35 cellular contexts compared by ENCODE assay signal in the genomic region with DNA sequence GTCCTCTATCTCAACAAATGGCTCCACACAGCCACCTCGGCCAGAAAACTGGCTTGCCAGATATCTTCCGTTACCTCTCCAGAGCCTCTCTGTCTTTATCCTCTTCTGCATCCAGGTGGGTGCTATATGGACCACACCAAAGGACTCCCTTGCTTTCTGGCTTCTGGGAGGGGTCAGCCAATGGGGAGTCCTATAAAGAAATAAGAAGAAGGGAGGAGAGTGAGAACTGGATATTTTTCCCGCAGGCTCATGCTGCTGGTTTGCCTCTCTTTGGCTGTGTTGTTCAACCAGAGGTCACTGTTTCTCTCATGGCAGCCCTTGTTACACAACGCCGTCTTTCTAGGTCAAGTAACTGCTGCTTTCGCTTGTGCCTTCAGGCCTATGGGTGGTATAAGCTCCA.
DNase-seq lines count a peak whose midpoint lies in the region; ATAC-seq and TF ChIP-seq lines count a peak whose summit lies in the region.
"Had no signal": no experiment of that assay in that cellular context is flagged by ENCODE, and none has a peak within 500 bp of the region (broad histone marks: within the 10 kb centered on the region; RNA-seq: fewer than 3 reads in every experiment).

No MANE protein-coding gene starts in this region.

- no peak for TF ChIP-seq CTCF in left ventricle myocardium inferior (IDR thresholded peaks at IDR 0.05; ENCODE audit: borderline replicate concordance)
- TF ChIP-seq CTCF in IMR-90 (conservative IDR thresholded peaks at IDR 0.05; ENCODE audit: low read depth, low read length), result no peak
- no peak for TF ChIP-seq CTCF in esophagus muscularis mucosa (IDR thresholded peaks at IDR 0.05)

- peak overlapping the region; percentile 25 for H3K27ac Mint-ChIP-seq in activated T-helper 17 cell treated with anti-CD3 and anti-CD28 coated beads, Interleukin-2, amount 50 U/mL, for 72 hours
- H3K27ac Mint-ChIP-seq in natural killer cell treated with Interleukin-12 subunit alpha and Interleukin-12 subunit beta and Interleukin-15 and Interleukin-18, amount 100 ng/mL, for 72 hours, result no peak overlapping the region
- H3K27ac Mint-ChIP-seq: B cell; CD14-positive monocyte; CD4-positive, alpha-beta memory T cell; CD4-positive, alpha-beta T cell; CD4-positive, CD25-positive, alpha-beta regulatory T cell; CD8-positive, alpha-beta T cell had no signal

- H3K27me3 ChIP-seq in left ventricle myocardium inferior (ENCODE audit: low read depth) (no peaks in the 10 kb centered on the region), IMR-90 (ENCODE audit: control insufficient read depth, insufficient read depth, low read length) (no peaks in the 10 kb centered on the region), esophagus muscularis mucosa (no peaks in the 10 kb centered on the region)
- H3K27me3 ChIP-seq: BE2C; BLaER1; BLaER1 treated with 17β-estradiol and CSF1 and Interleukin-3, amounts not matched to agents 10 nM and 100 nM had no signal

- TF ChIP-seq EP300 in esophagus muscularis mucosa (IDR thresholded peaks at IDR 0.05), result no peak

- peaks cover 20% of the 10 kb centered on the region for H3K4me1 ChIP-seq in left ventricle myocardium inferior
- H3K4me1 ChIP-seq in IMR-90 (ENCODE audit: control insufficient read depth, insufficient read depth, low read length), result peaks cover 2% of the 10 kb centered on the region
- H3K4me1 ChIP-seq in esophagus muscularis mucosa, result peaks cover 0 to 4% (median 0%) of the 10 kb centered on the region in 4 donors
- H3K4me1 ChIP-seq: BE2C, BLaER1 had no signal

- peaks cover 5% of the 10 kb centered on the region for H3K4me1 Mint-ChIP-seq in activated T-helper 17 cell treated with anti-CD3 and anti-CD28 coated beads, Interleukin-2, amount 50 U/mL, for 72 hours
- H3K4me1 Mint-ChIP-seq in natural killer cell treated with Interleukin-12 subunit alpha and Interleukin-12 subunit beta and Interleukin-15 and Interleukin-18, amount 100 ng/mL, for 72 hours (ENCODE audit: low read depth in 2 of 2), result peaks cover 12 to 18% of the 10 kb centered on the region in 2 donors
- H3K4me1 Mint-ChIP-seq: B cell; CD4-positive, alpha-beta memory T cell; CD8-positive, alpha-beta memory T cell had no signal

- no peak overlapping the region for H3K4me3 Mint-ChIP-seq in activated T-helper 17 cell treated with anti-CD3 and anti-CD28 coated beads, Interleukin-2, amount 50 U/mL, for 72 hours
- no peak overlapping the region for H3K4me3 Mint-ChIP-seq in natural killer cell treated with Interleukin-12 subunit alpha and Interleukin-12 subunit beta and Interleukin-15 and Interleukin-18, amount 100 ng/mL, for 72 hours
- H3K4me3 Mint-ChIP-seq: B cell; CD14-positive monocyte; CD4-positive, alpha-beta memory T cell; CD4-positive, alpha-beta T cell; CD4-positive, CD25-positive, alpha-beta regulatory T cell; CD8-positive, alpha-beta memory T cell; CD8-positive, alpha-beta T cell had no signal

- H3K4me3 ChIP-seq in left ventricle myocardium inferior (no peak overlapping the region), IMR-90 (ENCODE audit: insufficient read depth, low read depth, low read length) (no peak overlapping the region), esophagus muscularis mucosa (no peak overlapping the region)
- H3K4me3 ChIP-seq: A549; BLaER1; BLaER1 treated with 17β-estradiol and CSF1 and Interleukin-3, amounts not matched to agents 10 nM and 100 nM had no signal

- no peaks in the 10 kb centered on the region for H3K9me1 ChIP-seq in IMR-90 (ENCODE audit: insufficient read depth, low read length)

- H3K79me1 ChIP-seq in IMR-90 (ENCODE audit: low read depth in 1 of 2, low read length in 2 of 2), result no peaks in the 10 kb centered on the region

- no peak overlapping the region for H3K9ac ChIP-seq in IMR-90 (ENCODE audit: low read depth, low read length)
- H3K9ac ChIP-seq: BLaER1; BLaER1 treated with 17β-estradiol and CSF1 and Interleukin-3, amounts not matched to agents 10 nM and 100 nM had no signal

- H4K5ac ChIP-seq in IMR-90 (ENCODE audit: low read depth, low read length), result no peak overlapping the region

- H2AK9ac ChIP-seq in IMR-90 (replicated peaks; ENCODE audit: low read depth, low read length, poor library complexity), result no peak overlapping the region

- no peak overlapping the region for H2AFZ ChIP-seq in IMR-90 (replicated peaks; ENCODE audit: low read length, poor library complexity)

- no peak overlapping the region for H3K23ac ChIP-seq in IMR-90 (ENCODE audit: low read depth, low read length)

- no peak overlapping the region for H3K18ac ChIP-seq in IMR-90 (ENCODE audit: low read depth, low read length)

- no peaks in the 10 kb centered on the region for H3K36me3 Mint-ChIP-seq in activated T-helper 17 cell treated with anti-CD3 and anti-CD28 coated beads, Interleukin-2, amount 50 U/mL, for 72 hours (ENCODE audit: low read depth)
- no peaks in the 10 kb centered on the region for H3K36me3 Mint-ChIP-seq in natural killer cell treated with Interleukin-12 subunit alpha and Interleukin-12 subunit beta and Interleukin-15 and Interleukin-18, amount 100 ng/mL, for 72 hours
- H3K36me3 Mint-ChIP-seq: CD14-positive monocyte; CD4-positive, CD25-positive, alpha-beta regulatory T cell; CD8-positive, alpha-beta T cell had no signal

- 100% methylated on average over 1 of the region's 6 CpGs; no CpG with 5 or more reads in 1 of the 2 experiments for WGBS in IMR-90 (ENCODE audit: extremely low coverage in 2 of 2, insufficient read length in 1 of 2), 2 experiments
- WGBS in esophagus muscularis mucosa, result 93% methylated on average over 6 of the region's 6 CpGs

- TF ChIP-seq POLR2A in IMR-90 (IDR thresholded peaks at IDR 0.05; ENCODE audit: low read depth, low read length), result no peak
- no peak for TF ChIP-seq POLR2A in esophagus muscularis mucosa (IDR thresholded peaks at IDR 0.05; ENCODE audit: low read depth)

- 0 out of 3 replicates have a peak overlapping the region, but pooled peaks have one; percentile 38 for H2BK15ac ChIP-seq in IMR-90 (ENCODE audit: low read depth, low read length)

- no peak overlapping the region for H3K56ac ChIP-seq in IMR-90 (ENCODE audit: extremely low read depth, insufficient read depth, low read length)

- in situ Hi-C loops in IMR-90 (cut with MboI; ENCODE audit: low sequenced_read_pairs), result no loop called here

- no TSS peak for BruUV-seq in IMR-90 (replicated peaks; lab: Mats Ljungman, UMichigan)

- H3K14ac ChIP-seq in IMR-90 (replicated peaks; ENCODE audit: low read depth, low read length), result no peak overlapping the region

- no peaks in the 10 kb centered on the region for H3K27me3 Mint-ChIP-seq in activated T-helper 17 cell treated with anti-CD3 and anti-CD28 coated beads, Interleukin-2, amount 50 U/mL, for 72 hours
- H3K27me3 Mint-ChIP-seq in natural killer cell treated with Interleukin-12 subunit alpha and Interleukin-12 subunit beta and Interleukin-15 and Interleukin-18, amount 100 ng/mL, for 72 hours, result no peaks in the 10 kb centered on the region
- H3K27me3 Mint-ChIP-seq: B cell; CD4-positive, alpha-beta memory T cell; CD4-positive, alpha-beta T cell; CD4-positive, CD25-positive, alpha-beta regulatory T cell; CD8-positive, alpha-beta memory T cell had no signal

- TF ChIP-seq RAD21 in IMR-90 (IDR thresholded peaks at IDR 0.05; ENCODE audit: low read length), result no peak

- no peak overlapping the region for H2BK120ac ChIP-seq in IMR-90 (ENCODE audit: low read depth, low read length)

- H2AK5ac ChIP-seq in IMR-90 (ENCODE audit: low read depth, low read length), result no peak overlapping the region

- no peak overlapping the region for H4K91ac ChIP-seq in IMR-90 (ENCODE audit: insufficient read depth, low read depth, low read length)

- H3K36me3 ChIP-seq in left ventricle myocardium inferior (no peaks in the 10 kb centered on the region), IMR-90 (ENCODE audit: control insufficient read depth, insufficient read depth, low read length) (no peaks in the 10 kb centered on the region), esophagus muscularis mucosa (no peaks in the 10 kb centered on the region)
- H3K36me3 ChIP-seq: BE2C, BLaER1 had no signal

- H3K9me3 Mint-ChIP-seq in activated T-helper 17 cell treated with anti-CD3 and anti-CD28 coated beads, Interleukin-2, amount 50 U/mL, for 72 hours, result no peaks in the 10 kb centered on the region
- H3K9me3 Mint-ChIP-seq in natural killer cell treated with Interleukin-12 subunit alpha and Interleukin-12 subunit beta and Interleukin-15 and Interleukin-18, amount 100 ng/mL, for 72 hours, result no peaks in the 10 kb centered on the region
- H3K9me3 Mint-ChIP-seq: CD14-positive monocyte; CD4-positive, alpha-beta memory T cell; CD4-positive, alpha-beta T cell; CD8-positive, alpha-beta memory T cell; CD8-positive, alpha-beta T cell had no signal

- CTCF ChIA-PET in IMR-90 (lab: Yijun Ruan, JAX), result no interaction called here

- H3K4ac ChIP-seq in IMR-90 (ENCODE audit: low read depth, low read length), result no peak overlapping the region

- no peak overlapping the region for H2BK20ac ChIP-seq in IMR-90 (ENCODE audit: low read depth, low read length)

- H3K4me2 ChIP-seq in IMR-90 (ENCODE audit: low read depth, low read length), result no peak overlapping the region
- H3K4me2 ChIP-seq: A549; BLaER1; BLaER1 treated with 17β-estradiol and CSF1 and Interleukin-3, amounts not matched to agents 10 nM and 100 nM had no signal

- H2BK5ac ChIP-seq in IMR-90 (ENCODE audit: low read depth, low read length, poor library complexity, severe bottlenecking), result no peak overlapping the region

- no peak overlapping the region for H4K8ac ChIP-seq in IMR-90 (ENCODE audit: low read depth in 2 of 2, low read length in 2 of 2)

- intact Hi-C loops in Right ventricle myocardium inferior (cut with DNase I) (no loop called here), left ventricle myocardium inferior (cut with micrococcal nuclease) (no loop called here), IMR-90 (cut with micrococcal nuclease) (no loop called here), esophagus muscularis mucosa (cut with DNase I) (no loop called here)

- DNase-seq in Right ventricle myocardium inferior (ENCODE audit: missing footprints) (peak; percentile 20), left ventricle myocardium inferior (no peak), IMR-90 (no peak), esophagus muscularis mucosa (ENCODE audit: extremely low spot score) (peak; percentile 82), DMS53 treated with DMSO at 0.1 percent for 48 hours (lab: John Stamatoyannopoulos, UW; ENCODE audit: unreplicated experiment) (no peak)
- DNase-seq in natural killer cell treated with Interleukin-12 subunit alpha and Interleukin-12 subunit beta and Interleukin-15 and Interleukin-18, amount 100 ng/mL, for 72 hours (ENCODE audit: low spot score), result no peak
- DNase-seq: 8988T; ACHN; AML-193; BE2C; C1 segment of cervical spinal cord; Caco-2; Calu3; CD4-positive, alpha-beta memory T cell; CD4-positive, alpha-beta T cell; CD4-positive, CD25-positive, alpha-beta regulatory T cell; CD8-positive, alpha-beta memory T cell; CD8-positive, alpha-beta T cell; COR-L47; DMS 273 treated with DMSO at 0.1 percent for 48 hours; DMS153; DMS53; DMS79; DMS79 treated with DMSO at 0.1 percent for 48 hours; DND-41; EL had no signal

- dilution Hi-C loops in IMR-90 (cut with HindIII; ENCODE audit: low sequenced_read_pairs, unreplicated experiment), result no loop called here

- H3K9me3 ChIP-seq in left ventricle myocardium inferior (replicated peaks), result no peaks in the 10 kb centered on the region
- H3K9me3 ChIP-seq in IMR-90 (ENCODE audit: control insufficient read depth, insufficient read depth, low read length), result no peaks in the 10 kb centered on the region
- H3K9me3 ChIP-seq in esophagus muscularis mucosa, result no peaks in the 10 kb centered on the region
- H3K9me3 ChIP-seq: A549; BE2C; BLaER1; BLaER1 treated with 17β-estradiol and CSF1 and Interleukin-3, amounts not matched to agents 10 nM and 100 nM; Caco-2 had no signal

- ATAC-seq in Right ventricle myocardium inferior, result no peak
- no peak for ATAC-seq in IMR-90 (ENCODE audit: low read depth)
- ATAC-seq in activated T-helper 17 cell treated with anti-CD3 and anti-CD28 coated beads, Interleukin-2, amount 50 U/mL, for 72 hours (replicated peaks), result no peak
- no peak for ATAC-seq in GM21390 (IDR thresholded peaks at IDR 0.05; ENCODE audit: unreplicated experiment)
- no peak for ATAC-seq in natural killer cell treated with Interleukin-12 subunit alpha and Interleukin-12 subunit beta and Interleukin-15 and Interleukin-18, amount 100 ng/mL, for 72 hours
- ATAC-seq: A549; CD8-positive, alpha-beta T cell had no signal

- POLR2A ChIA-PET in IMR-90 (lab: Charles Lee; ENCODE audit: unreplicated experiment), result no interaction called here

- no peak overlapping the region for H3K27ac ChIP-seq in left ventricle myocardium inferior (replicated peaks)
- no peak overlapping the region for H3K27ac ChIP-seq in IMR-90 (ENCODE audit: insufficient read depth, low read length)
- H3K27ac ChIP-seq in esophagus muscularis mucosa (replicated peaks in 1 of 4), result no peak overlapping the region
- H3K27ac ChIP-seq: 22Rv1; A549; BLaER1; BLaER1 treated with 17β-estradiol and CSF1 and Interleukin-3, amounts not matched to agents 10 nM and 100 nM; C4-2B had no signal

- H4K20me1 ChIP-seq in IMR-90 (ENCODE audit: insufficient read depth, low read length), result no peaks in the 10 kb centered on the region
- H4K20me1 ChIP-seq: BLaER1; BLaER1 treated with 17β-estradiol and CSF1 and Interleukin-3, amounts not matched to agents 10 nM and 100 nM had no signal

Comparison
In these comparisons a context has a peak if more than half of its experiments do, and no peak if none do; other contexts are left out.
1. DNase-seq: peak in Right ventricle myocardium inferior (single experiment) and esophagus muscularis mucosa (single experiment); none in left ventricle myocardium inferior (single experiment), IMR-90 (single experiment), DMS53 treated with DMSO at 0.1 percent for 48 hours (single experiment) and natural killer cell treated with Interleukin-12 subunit alpha and Interleukin-12 subunit beta and Interleukin-15 and Interleukin-18, amount 100 ng/mL, for 72 hours (single experiment).